Comparison of ENCODE assay signal across 8 cellular contexts in genomic region chr12:122203301-122203967, GRCh38. TPM values are rescaled to one million over a fixed set of nuclear protein-coding genes. Genes with fewer than 3 reads are reported as not detected.
DNase-seq lines count a peak whose midpoint lies in the region; ATAC-seq, FAIRE-seq and TF ChIP-seq lines count a peak whose summit lies in the region.

Gene B3GNT4, plus strand, starts transcription at chr12:122203709. Its CDS starts 910 bp downstream, at chr12:122204619.

- H3K27me3 Mint-ChIP-seq in activated T-cell treated with anti-CD3 and anti-CD28 coated beads, Interleukin-2, amount 50 U/mL, for 24 hours: peaks cover 31% of the 10 kb centered on the region
- H3K27me3 Mint-ChIP-seq in neural crest cell (ENCODE audit: low read depth): peaks cover 61% of the 10 kb centered on the region

- peak; percentile 67 to 85 for ATAC-seq in A549

- H3K4me3 ChIP-seq in A549: peak within 1 kb of the TSS; percentile 59
- H3K4me3 ChIP-seq in GM23248: peak within 1 kb of the TSS; percentile 62

- DNase-seq in A549 (ENCODE audit: low read depth in 1 of 2, low spot score in 1 of 2): peak; percentile 71 to 79
- peak; percentile 76 for DNase-seq in GM23248
- peak; percentile 82 for DNase-seq in NCI-H748 (lab: John Stamatoyannopoulos, UW; ENCODE audit: unreplicated experiment)
- peak; percentile 79 for DNase-seq in activated T-cell treated with anti-CD3 and anti-CD28 coated beads, Interleukin-2, amount 50 U/mL, for 24 hours
- DNase-seq in fibroblast of gingiva (ENCODE audit: low read depth): peak; percentile 30
- no peak for DNase-seq in neural crest cell (ENCODE audit: low read depth, low spot score)
- DNase-seq in superior temporal gyrus (ENCODE audit: extremely low spot score): peak; percentile 21
- no peak for DNase-seq in NOMO-1 treated with dmso at 0.1 percent for 144 hours (lab: John Stamatoyannopoulos, UW; ENCODE audit: unreplicated experiment)

- H3K9me3 Mint-ChIP-seq in activated T-cell treated with anti-CD3 and anti-CD28 coated beads, Interleukin-2, amount 50 U/mL, for 24 hours: no peaks in the 10 kb centered on the region
- H3K9me3 Mint-ChIP-seq in neural crest cell: no peaks in the 10 kb centered on the region

- 3% methylated on average over 36 of the region's 78 CpGs for WGBS in A549 (ENCODE audit: missing lambda C conversion rate)
- WGBS in GM23248 (ENCODE audit: low coverage in 1 of 2, low lambda C conversion rate in 2 of 2, missing lambda C conversion rate in 2 of 2), 2 experiments: 0 to 1% methylated on average over 8 to 64 of the region's 78 CpGs

- peaks cover 21% of the 10 kb centered on the region for H3K36me3 Mint-ChIP-seq in activated T-cell treated with anti-CD3 and anti-CD28 coated beads, Interleukin-2, amount 50 U/mL, for 24 hours (ENCODE audit: low read depth)
- peaks cover 3% of the 10 kb centered on the region for H3K36me3 Mint-ChIP-seq in neural crest cell (ENCODE audit: low read depth)

- in situ Hi-C loops in GM23248 (cut with MboI): no loop called here

- H3K4me3 Mint-ChIP-seq in activated T-cell treated with anti-CD3 and anti-CD28 coated beads, Interleukin-2, amount 50 U/mL, for 24 hours: peak within 1 kb of the TSS; percentile 77
- H3K4me3 Mint-ChIP-seq in neural crest cell: peak within 1 kb of the TSS; percentile 84

- no peak for FAIRE-seq in A549 (lab: Jason Lieb, UNC)

- no peaks in the 10 kb centered on the region; the same call in 1 of the 2 replicates for H3K27me3 ChIP-seq in GM23248 (replicated peaks; ENCODE audit: insufficient read depth)

- TF ChIP-seq RAD21 in A549 (conservative IDR thresholded peaks at IDR 0.05 in 1 of 2, IDR thresholded peaks at IDR 0.05 in 1 of 2): no peak

- no peaks in the 10 kb centered on the region for H4K20me1 ChIP-seq in GM23248 (ENCODE audit: insufficient read depth)

- H3K36me3 ChIP-seq in GM23248 (ENCODE audit: low read depth): no peaks in the 10 kb centered on the region

- H3K79me2 ChIP-seq in GM23248 (ENCODE audit: insufficient read depth): no peaks in the 10 kb centered on the region

- 0 out of 2 replicates have a peak within 1 kb of the TSS, but pooled peaks have one; percentile 9 for H3K9ac ChIP-seq in GM23248

- H3K9me2 ChIP-seq in GM23248 (ENCODE audit: insufficient read depth): no peaks in the 10 kb centered on the region

- peak; percentile 59 for TF ChIP-seq POLR2A in A549 (IDR thresholded peaks at IDR 0.05; ENCODE audit: low read length)

- H3K4me1 ChIP-seq in A549 (no peaks in the 10 kb centered on the region), GM23248 (ENCODE audit: insufficient read depth) (no peaks in the 10 kb centered on the region)

- peak within 1 kb of the TSS; percentile 99 for H3K4me2 ChIP-seq in A549
- H3K4me2 ChIP-seq in GM23248 (ENCODE audit: unreplicated experiment): peak within 1 kb of the TSS; percentile 86

- peaks cover 14% of the 10 kb centered on the region for H3K4me1 Mint-ChIP-seq in activated T-cell treated with anti-CD3 and anti-CD28 coated beads, Interleukin-2, amount 50 U/mL, for 24 hours (ENCODE audit: low read depth)
- H3K4me1 Mint-ChIP-seq in neural crest cell: peaks cover 15% of the 10 kb centered on the region

- H3K27ac ChIP-seq in A549 (peak within 1 kb of the TSS; percentile 76 to 93), GM23248 (no peak within 1 kb of the TSS)

- CTCF ChIA-PET in A549 (lab: Yijun Ruan, JAX): interaction anchor here (1.0 to 1.3 kb wide), 4 partner anchors 24 to 149 kb away, joined by 3 to 7 read pairs (median 4); no protein-coding TSS in a partner anchor

- POLR2A ChIA-PET in A549 (lab: Yijun Ruan, JAX): interaction anchor here (0.7 to 1.3 kb wide), 2 partner anchors 8 to 71 kb away, joined by 4 to 6 read pairs; no protein-coding TSS in a partner anchor

- peak within 1 kb of the TSS; percentile 71 for H2AFZ ChIP-seq in GM23248

- H3K27ac Mint-ChIP-seq in activated T-cell treated with anti-CD3 and anti-CD28 coated beads, Interleukin-2, amount 50 U/mL, for 24 hours: no peak within 1 kb of the TSS
- H3K27ac Mint-ChIP-seq in neural crest cell (ENCODE audit: unreplicated experiment): no peak within 1 kb of the TSS

- H3F3A ChIP-seq in GM23248 (ENCODE audit: insufficient read depth): peaks cover 15% of the 10 kb centered on the region; the same call in 1 of the 2 replicates

- TF ChIP-seq CTCF in A549 (IDR thresholded peaks at IDR 0.05): no peak
- TF ChIP-seq CTCF in neural crest cell (conservative IDR thresholded peaks at IDR 0.05): no peak

- no peak for TF ChIP-seq EP300 in A549 (IDR thresholded peaks at IDR 0.05)

- H3K9me3 ChIP-seq in A549 (no peaks in the 10 kb centered on the region), GM23248 (ENCODE audit: low read depth) (no peaks in the 10 kb centered on the region)

TF ChIP-seq in A549, 52 proteins besides CTCF, POLR2A, EP300 and RAD21:
- TF ChIP-seq, protein P1, sequence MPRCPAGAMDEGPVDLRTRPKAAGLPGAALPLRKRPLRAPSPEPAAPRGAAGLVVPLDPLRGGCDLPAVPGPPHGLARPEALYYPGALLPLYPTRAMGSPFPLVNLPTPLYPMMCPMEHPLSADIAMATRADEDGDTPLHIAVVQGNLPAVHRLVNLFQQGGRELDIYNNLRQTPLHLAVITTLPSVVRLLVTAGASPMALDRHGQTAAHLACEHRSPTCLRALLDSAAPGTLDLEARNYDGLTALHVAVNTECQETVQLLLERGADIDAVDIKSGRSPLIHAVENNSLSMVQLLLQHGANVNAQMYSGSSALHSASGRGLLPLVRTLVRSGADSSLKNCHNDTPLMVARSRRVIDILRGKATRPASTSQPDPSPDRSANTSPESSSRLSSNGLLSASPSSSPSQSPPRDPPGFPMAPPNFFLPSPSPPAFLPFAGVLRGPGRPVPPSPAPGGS (IDR thresholded peaks at IDR 0.05): no peak
- TF ChIP-seq EHMT2 (IDR thresholded peaks at IDR 0.05; ENCODE audit: low read depth): no peak
- peak in 1 of 2 experiments; percentile 68; a peak in 1 of 5 replicates for TF ChIP-seq JUN (IDR thresholded peaks at IDR 0.05)
- no peak for TF ChIP-seq FOSL2 (IDR thresholded peaks at IDR 0.05)
- TF ChIP-seq FOSL2 (CRISPR knock-in tag; IDR thresholded peaks at IDR 0.05): no peak
- no peak for TF ChIP-seq ZSCAN20 (CRISPR knock-in tag; IDR thresholded peaks at IDR 0.05)
- TF ChIP-seq CHD2 (IDR thresholded peaks at IDR 0.05; ENCODE audit: low read length, partially characterized antibody): no peak
- no peak for TF ChIP-seq SREBF2 (IDR thresholded peaks at IDR 0.05)
- TF ChIP-seq EHF (CRISPR knock-in tag; IDR thresholded peaks at IDR 0.05): no peak
- peak; percentile 86 for TF ChIP-seq MAX (IDR thresholded peaks at IDR 0.05)
- TF ChIP-seq, protein P2, sequence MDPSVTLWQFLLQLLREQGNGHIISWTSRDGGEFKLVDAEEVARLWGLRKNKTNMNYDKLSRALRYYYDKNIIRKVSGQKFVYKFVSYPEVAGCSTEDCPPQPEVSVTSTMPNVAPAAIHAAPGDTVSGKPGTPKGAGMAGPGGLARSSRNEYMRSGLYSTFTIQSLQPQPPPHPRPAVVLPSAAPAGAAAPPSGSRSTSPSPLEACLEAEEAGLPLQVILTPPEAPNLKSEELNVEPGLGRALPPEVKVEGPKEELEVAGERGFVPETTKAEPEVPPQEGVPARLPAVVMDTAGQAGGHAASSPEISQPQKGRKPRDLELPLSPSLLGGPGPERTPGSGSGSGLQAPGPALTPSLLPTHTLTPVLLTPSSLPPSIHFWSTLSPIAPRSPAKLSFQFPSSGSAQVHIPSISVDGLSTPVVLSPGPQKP (IDR thresholded peaks at IDR 0.05; ENCODE audit: low read depth, low read length): no peak
- TF ChIP-seq, protein P3, sequence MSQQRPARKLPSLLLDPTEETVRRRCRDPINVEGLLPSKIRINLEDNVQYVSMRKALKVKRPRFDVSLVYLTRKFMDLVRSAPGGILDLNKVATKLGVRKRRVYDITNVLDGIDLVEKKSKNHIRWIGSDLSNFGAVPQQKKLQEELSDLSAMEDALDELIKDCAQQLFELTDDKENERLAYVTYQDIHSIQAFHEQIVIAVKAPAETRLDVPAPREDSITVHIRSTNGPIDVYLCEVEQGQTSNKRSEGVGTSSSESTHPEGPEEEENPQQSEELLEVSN (IDR thresholded peaks at IDR 0.05; ENCODE audit: borderline replicate concordance, low read depth): peak; percentile 95
- TF ChIP-seq HOXB5 (CRISPR knock-in tag; IDR thresholded peaks at IDR 0.05): 0 out of 2 replicates have a peak, but pooled peaks have one; percentile 18

RNA-seq across cellular contexts. Expression of gene B3GNT4, which starts in this region (rescaled TPM):
- polyA plus RNA-seq in A549 (2011; rRNA removed) (0.66 and 0.74 TPM in 2 replicates), A549 (2017; fragmentation: RNase III; extraction: RNeasy Plus Mini Kit Qiagen cat#74134 plus additional on column Dnase treatment) (0.55 to 1.2 TPM (median 0.73 TPM) in 3 replicates), GM23248 (2016; fragmentation: Nextera tagmentation; extraction: Ambion mirVana) (0.40 and 0.82 TPM in 2 replicates)
- polyA plus RNA-seq in A549 (2012; cell fraction: cytosol; rRNA removed): 0.78 and 1.0 TPM in 2 replicates
- polyA plus RNA-seq in A549 (2012; cell fraction: nucleus; rRNA removed): 1.6 and 2.7 TPM in 2 replicates
- 0.92 and 2.5 TPM in 2 replicates for polyA minus RNA-seq in A549 (2011; rRNA and poly(A)+ RNA removed)
- 0.22 TPM in 1 of 2 replicates, not detected in the other for total RNA-seq in GM23248 (2014; rRNA removed; shearing (Covaris generic))
- 0.19 and 0.41 TPM in 2 replicates for total RNA-seq in neural crest cell

Comparison
In these comparisons a context has a peak if more than half of its experiments do, and no peak if none do; other contexts are left out.
1. Peak in DNase-seq, H3K4me3 ChIP-seq, H3K9ac ChIP-seq and H3K4me2 ChIP-seq in GM23248; RNA of the gene not detected or under 1 TPM.
2. DNase-seq: peak in A549 (2 of 2), NCI-H748 (single experiment), activated T-cell treated with anti-CD3 and anti-CD28 coated beads, Interleukin-2, amount 50 U/mL, for 24 hours (single experiment), fibroblast of gingiva (single experiment) and superior temporal gyrus (single experiment); none in neural crest cell (single experiment) and NOMO-1 treated with dmso at 0.1 percent for 144 hours (single experiment).